ENCODE assay signal across 1 cellular context in the genomic region with DNA sequence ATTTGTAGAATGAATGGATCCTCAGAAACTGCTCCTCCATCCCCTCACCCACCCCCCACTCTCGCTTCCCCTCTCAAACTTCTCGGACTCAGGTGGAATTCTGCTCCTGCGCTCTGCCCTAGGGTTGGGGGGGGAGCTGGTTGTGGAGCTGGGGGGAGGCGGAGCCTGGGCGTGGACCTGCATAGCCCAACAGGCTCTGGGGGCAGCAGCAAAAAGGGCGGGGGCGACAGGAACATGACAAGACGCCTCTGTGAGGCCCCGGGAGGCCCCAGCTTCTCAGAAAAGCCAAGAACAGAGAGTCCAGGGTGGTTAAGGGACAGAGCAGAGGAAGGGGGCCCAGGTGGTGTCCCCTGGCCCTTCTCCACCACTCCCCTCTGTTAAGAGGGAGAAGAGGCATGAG.
TF ChIP-seq lines count a peak whose summit lies in the region.

No MANE protein-coding gene starts in this region.

TF ChIP-seq in HepG2, 621 proteins besides CTCF, POLR2A, EP300 and RAD21:
- no peak for TF ChIP-seq ZZZ3 (CRISPR knock-in tag; IDR thresholded peaks at IDR 0.05; ENCODE audit: borderline replicate concordance)
- TF ChIP-seq NCOR1 (IDR thresholded peaks at IDR 0.05; ENCODE audit: borderline replicate concordance, low read length), result no peak
